ENCODE assay signal across 21 cellular contexts in genomic region chr14:101767618-101768362, GRCh38. TPM values are rescaled to one million over a fixed set of nuclear protein-coding genes. Genes with fewer than 3 reads are reported as not detected.
A peak's percentile ranks its signal among the peaks of the same experiment; 100 is the strongest.
DNase-seq lines count a peak whose midpoint lies in the region; ATAC-seq and TF ChIP-seq lines count a peak whose summit lies in the region.
"Had no signal": no experiment of that assay in that cellular context is flagged by ENCODE, and none has a peak within 500 bp of the region (broad histone marks: within the 10 kb centered on the region; RNA-seq: fewer than 3 reads in every experiment).

No MANE protein-coding gene starts in this region.

- WGBS in esophagus squamous epithelium, 2 donors, result 75 to 81% methylated on average over 4 to 7 of the region's 7 CpGs

- peaks cover 15% of the 10 kb centered on the region for H3K4me1 ChIP-seq in CD8-positive, alpha-beta T cell (ENCODE audit: insufficient read depth, low read length)
- peaks cover 6 to 40% (median 12%) of the 10 kb centered on the region in 3 donors for H3K4me1 ChIP-seq in esophagus squamous epithelium

- H3K36me3 Mint-ChIP-seq in activated T-cell treated with anti-CD3 and anti-CD28 coated beads, Interleukin-2, amount 50 U/mL, for 72 hours (ENCODE audit: insufficient read depth in 2 of 2), result peaks cover 6 to 15% of the 10 kb centered on the region in 2 donors
- H3K36me3 Mint-ChIP-seq in CD8-positive, alpha-beta T cell, result peaks cover 39% of the 10 kb centered on the region
- H3K36me3 Mint-ChIP-seq in effector memory CD8-positive, alpha-beta T cell (ENCODE audit: insufficient read depth), result peaks cover 60% of the 10 kb centered on the region
- H3K36me3 Mint-ChIP-seq in stimulated activated effector memory CD8-positive, alpha-beta T cell treated with anti-CD3 and anti-CD28 coated beads, Interleukin-12 subunit alpha, Interleukin-12 subunit beta, amount 100 ng/mL, for 72 hours, result peaks cover 64% of the 10 kb centered on the region

- no peak overlapping the region for H3K4me3 ChIP-seq in CD8-positive, alpha-beta T cell (ENCODE audit: low read depth, low read length)
- H3K4me3 ChIP-seq in esophagus squamous epithelium, result no peak overlapping the region
- H3K4me3 ChIP-seq: GM23248, MG63 had no signal

- no peak overlapping the region for H3K4me3 Mint-ChIP-seq in activated T-cell treated with anti-CD3 and anti-CD28 coated beads, Interleukin-2, amount 50 U/mL, for 72 hours
- no peak overlapping the region for H3K4me3 Mint-ChIP-seq in CD8-positive, alpha-beta T cell
- no peak overlapping the region for H3K4me3 Mint-ChIP-seq in effector memory CD8-positive, alpha-beta T cell
- no peak overlapping the region for H3K4me3 Mint-ChIP-seq in stimulated activated effector memory CD8-positive, alpha-beta T cell treated with anti-CD3 and anti-CD28 coated beads, Interleukin-12 subunit alpha, Interleukin-12 subunit beta, amount 100 ng/mL, for 72 hours
- H3K4me3 Mint-ChIP-seq: CD4-positive, alpha-beta T cell had no signal

- POLR2A ChIA-PET in CD8-positive, alpha-beta T cell (lab: Charles Lee), result interaction anchor here (0.7 to 1.1 kb wide), 2 partner anchors 45 to 48 kb away, joined by 3 to 4 read pairs; no protein-coding TSS in a partner anchor

- TF ChIP-seq POLR2A in esophagus squamous epithelium (IDR thresholded peaks at IDR 0.05), result no peak

- H3K36me3 ChIP-seq in CD8-positive, alpha-beta T cell (ENCODE audit: insufficient read depth, low read length), result no peaks in the 10 kb centered on the region
- H3K36me3 ChIP-seq in esophagus squamous epithelium, result peaks cover 0 to 33% (median 0%) of the 10 kb centered on the region in 3 donors
- H3K36me3 ChIP-seq: MG63 had no signal

- peaks cover 54% of the 10 kb centered on the region for H3K4me1 Mint-ChIP-seq in activated T-cell treated with anti-CD3 and anti-CD28 coated beads, Interleukin-2, amount 50 U/mL, for 72 hours (ENCODE audit: low read depth)
- H3K4me1 Mint-ChIP-seq in CD8-positive, alpha-beta T cell (ENCODE audit: low read depth), result peaks cover 36% of the 10 kb centered on the region
- peaks cover 35 to 65% of the 10 kb centered on the region in 2 donors for H3K4me1 Mint-ChIP-seq in effector memory CD8-positive, alpha-beta T cell (ENCODE audit: low read depth in 2 of 2)
- peaks cover 62% of the 10 kb centered on the region for H3K4me1 Mint-ChIP-seq in stimulated activated effector memory CD8-positive, alpha-beta T cell treated with anti-CD3 and anti-CD28 coated beads, Interleukin-12 subunit alpha, Interleukin-12 subunit beta, amount 100 ng/mL, for 72 hours

- no peak for DNase-seq in activated T-cell treated with anti-CD3 and anti-CD28 coated beads, Interleukin-2, amount 50 U/mL, for 72 hours
- DNase-seq in activated T-cell treated with anti-CD3 and anti-CD28 coated beads for 4 hours (no peak), esophagus squamous epithelium (lab: John Stamatoyannopoulos, UW) (no peak), SIG-M5 treated with dmso at 0.1 percent for 504 hours (lab: John Stamatoyannopoulos, UW; ENCODE audit: unreplicated experiment) (no peak)
- DNase-seq in CD8-positive, alpha-beta T cell, result no peak
- no peak for DNase-seq in effector memory CD8-positive, alpha-beta T cell
- DNase-seq in stimulated activated effector memory CD8-positive, alpha-beta T cell treated with anti-CD3 and anti-CD28 coated beads, Interleukin-12 subunit alpha, Interleukin-12 subunit beta, amount 100 ng/mL, for 72 hours (ENCODE audit: low spot score in 2 of 2), result peak in 1 of 2 donors; percentile 45
- DNase-seq: CD4-positive, alpha-beta T cell; COR-L47; DMS53; GM23248; H7; MG63; NCI-H2029; NCI-H446; NCI-H526; NCI-H82; NK-92 treated with Interleukin-12 subunit alpha and Interleukin-12 subunit beta, amount 100 ng/mL, for 24 hours; Right ventricle myocardium superior; RPMI8226 had no signal

- peak overlapping the region; percentile 9 for H3K27ac Mint-ChIP-seq in activated T-cell treated with anti-CD3 and anti-CD28 coated beads, Interleukin-2, amount 50 U/mL, for 72 hours
- peak overlapping the region; percentile 20 for H3K27ac Mint-ChIP-seq in CD8-positive, alpha-beta T cell
- H3K27ac Mint-ChIP-seq in effector memory CD8-positive, alpha-beta T cell, result peak overlapping the region; percentile 62 to 75
- H3K27ac Mint-ChIP-seq in stimulated activated effector memory CD8-positive, alpha-beta T cell treated with anti-CD3 and anti-CD28 coated beads, Interleukin-12 subunit alpha, Interleukin-12 subunit beta, amount 100 ng/mL, for 72 hours, result peak overlapping the region; percentile 87
- H3K27ac Mint-ChIP-seq: CD4-positive, alpha-beta T cell had no signal

- H3K9me3 ChIP-seq in CD8-positive, alpha-beta T cell (ENCODE audit: low read length), result no peaks in the 10 kb centered on the region
- no peaks in the 10 kb centered on the region for H3K9me3 ChIP-seq in esophagus squamous epithelium
- H3K9me3 ChIP-seq: MG63 had no signal

- no peaks in the 10 kb centered on the region for H3K27me3 Mint-ChIP-seq in activated T-cell treated with anti-CD3 and anti-CD28 coated beads, Interleukin-2, amount 50 U/mL, for 72 hours (ENCODE audit: low read depth)
- H3K27me3 Mint-ChIP-seq in CD8-positive, alpha-beta T cell (ENCODE audit: low read depth), result no peaks in the 10 kb centered on the region
- no peaks in the 10 kb centered on the region for H3K27me3 Mint-ChIP-seq in effector memory CD8-positive, alpha-beta T cell
- H3K27me3 Mint-ChIP-seq: CD4-positive, alpha-beta T cell had no signal

- H3K27ac ChIP-seq in CD8-positive, alpha-beta T cell (ENCODE audit: low read depth, low read length), result no peak overlapping the region
- no peak overlapping the region for H3K27ac ChIP-seq in esophagus squamous epithelium
- H3K27ac ChIP-seq: GM23248 had no signal

- ATAC-seq in activated T-cell treated with anti-CD3 and anti-CD28 coated beads, Interleukin-2, amount 50 U/mL, for 72 hours (replicated peaks in 1 of 2), result no peak
- ATAC-seq in CD8-positive, alpha-beta T cell, result no peak
- ATAC-seq in effector memory CD8-positive, alpha-beta T cell (replicated peaks), result no peak
- no peak for ATAC-seq in stimulated activated effector memory CD8-positive, alpha-beta T cell treated with anti-CD3 and anti-CD28 coated beads, Interleukin-12 subunit alpha, Interleukin-12 subunit beta, amount 100 ng/mL, for 72 hours
- ATAC-seq: HepG2 had no signal

- H3K27me3 ChIP-seq in CD8-positive, alpha-beta T cell (ENCODE audit: insufficient read depth, low read length), result no peaks in the 10 kb centered on the region
- H3K27me3 ChIP-seq in esophagus squamous epithelium, result no peaks in the 10 kb centered on the region
- H3K27me3 ChIP-seq: MG63 had no signal

- intact Hi-C loops in CD8-positive, alpha-beta T cell (cut with DNase I, micrococcal nuclease), result no loop called here
- intact Hi-C loops in esophagus squamous epithelium (cut with DNase I), result no loop called here

- no peak for TF ChIP-seq CTCF in CD8-positive, alpha-beta T cell (IDR thresholded peaks at IDR 0.05)
- TF ChIP-seq CTCF in esophagus squamous epithelium (IDR thresholded peaks at IDR 0.05), result no peak

- H3K9me3 Mint-ChIP-seq in activated T-cell treated with anti-CD3 and anti-CD28 coated beads, Interleukin-2, amount 50 U/mL, for 72 hours, result no peaks in the 10 kb centered on the region
- no peaks in the 10 kb centered on the region for H3K9me3 Mint-ChIP-seq in CD8-positive, alpha-beta T cell
- H3K9me3 Mint-ChIP-seq in effector memory CD8-positive, alpha-beta T cell, result no peaks in the 10 kb centered on the region
- H3K9me3 Mint-ChIP-seq in stimulated activated effector memory CD8-positive, alpha-beta T cell treated with anti-CD3 and anti-CD28 coated beads, Interleukin-12 subunit alpha, Interleukin-12 subunit beta, amount 100 ng/mL, for 72 hours, result no peaks in the 10 kb centered on the region
- H3K9me3 Mint-ChIP-seq: CD4-positive, alpha-beta T cell had no signal

- CTCF ChIA-PET in CD8-positive, alpha-beta T cell (lab: Charles Lee), result interaction anchor here (0.7 to 1.8 kb wide), 5 partner anchors 46 to 126 kb away, joined by 3 to 8 read pairs (median 4); no protein-coding TSS in a partner anchor

RNA-seq across cellular contexts. Expression of gene PPP2R5C, which starts 6.3 kb away (rescaled TPM):
- total RNA-seq in activated T-cell treated with anti-CD3 and anti-CD28 coated beads, Interleukin-2, amount 50 U/mL, for 72 hours, result 100 to 1,000 TPM; 317 to 370 TPM
- total RNA-seq in CD8-positive, alpha-beta T cell, result 100 to 1,000 TPM; 557 to 560 TPM
- 10 to 100 TPM; 66.3 to 92.3 (median 83.4) TPM for total RNA-seq in esophagus squamous epithelium

Comparison
In these comparisons a context has a peak if more than half of its experiments do, and no peak if none do; other contexts are left out.
1. H3K27ac Mint-ChIP-seq: peak in every context shown above with its lines; median percentile 87 in stimulated activated effector memory CD8-positive, alpha-beta T cell treated with anti-CD3 and anti-CD28 coated beads, Interleukin-12 subunit alpha, Interleukin-12 subunit beta, amount 100 ng/mL, for 72 hours; 68 in effector memory CD8-positive, alpha-beta T cell; 20 in CD8-positive, alpha-beta T cell; 9 in activated T-cell treated with anti-CD3 and anti-CD28 coated beads, Interleukin-2, amount 50 U/mL, for 72 hours.